ENCODE assay signal across 8 cellular contexts in the genomic region with DNA sequence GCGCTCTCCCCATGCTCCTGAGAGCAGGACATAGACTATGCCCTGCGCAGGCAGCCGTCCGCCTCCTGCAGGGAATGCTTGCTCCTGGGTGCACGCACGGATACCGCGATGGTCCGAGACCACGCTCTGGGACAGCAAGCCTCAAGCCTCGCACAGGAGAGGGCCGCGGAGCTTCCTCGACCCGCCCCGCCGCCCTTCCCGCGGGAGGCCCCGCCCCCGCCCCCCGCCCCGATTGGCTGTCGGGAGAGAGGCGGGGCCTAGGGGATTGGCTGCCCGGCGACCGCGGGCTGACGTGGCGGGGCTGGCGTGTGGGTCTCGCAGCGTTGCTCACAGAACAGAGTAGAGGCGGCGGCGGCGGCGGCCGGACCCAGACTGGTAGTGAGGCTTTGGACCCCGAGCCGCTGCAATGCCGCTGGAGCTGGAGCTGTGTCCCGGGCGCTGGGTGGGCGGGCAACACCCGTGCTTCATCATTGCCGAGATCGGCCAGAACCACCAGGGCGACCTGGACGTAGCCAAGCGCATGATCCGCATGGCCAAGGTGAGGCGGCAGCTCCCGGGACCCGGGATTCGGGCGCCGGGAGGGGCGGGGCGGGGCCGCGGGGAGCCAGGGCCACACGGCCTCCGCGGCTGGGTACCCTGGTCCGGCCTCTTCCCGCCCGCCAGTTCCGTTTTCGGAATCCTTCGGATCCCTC. TPM values are rescaled to one million over a fixed set of nuclear protein-coding genes. Genes with fewer than 3 reads are reported as not detected.
DNase-seq lines count a peak whose midpoint lies in the region; ATAC-seq and TF ChIP-seq lines count a peak whose summit lies in the region.

TSS of gene NANS (plus strand) at position 330 of the 692 bp plus-strand sequence. CDS start at position 407, 77 bp downstream.

- ATAC-seq in stimulated activated naive CD8-positive, alpha-beta T cell treated with anti-CD3 and anti-CD28 coated beads, Interleukin-15, amount 100 ng/mL, for 72 hours: peak; percentile 97

- H3K4me3 ChIP-seq in MM.1S (ENCODE audit: low read length) (peak within 1 kb of the TSS; percentile 86), fibroblast of villous mesenchyme (ENCODE audit: low read depth, low read length) (peak within 1 kb of the TSS; percentile 81), neural cell (ENCODE audit: low read length) (peak within 1 kb of the TSS; percentile 97)

- H3K79me2 ChIP-seq in MM.1S (ENCODE audit: low read length): peaks cover 42% of the 10 kb centered on the region
- H3K79me2 ChIP-seq in neural cell (replicated peaks; ENCODE audit: insufficient read depth, low read length): no peaks in the 10 kb centered on the region

- H3K27me3 Mint-ChIP-seq in stimulated activated naive CD8-positive, alpha-beta T cell treated with anti-CD3 and anti-CD28 coated beads, Interleukin-15, amount 100 ng/mL, for 72 hours: no peaks in the 10 kb centered on the region

- peak within 1 kb of the TSS; percentile 97 for H3K4me2 ChIP-seq in MM.1S (ENCODE audit: low read depth, low read length)
- H3K4me2 ChIP-seq in neural cell (ENCODE audit: low read length): peak within 1 kb of the TSS; percentile 69

- no peaks in the 10 kb centered on the region for H3K4me1 ChIP-seq in MM.1S (ENCODE audit: low read length)

- H3K4me1 Mint-ChIP-seq in stimulated activated naive CD8-positive, alpha-beta T cell treated with anti-CD3 and anti-CD28 coated beads, Interleukin-15, amount 100 ng/mL, for 72 hours: peaks cover 43% of the 10 kb centered on the region

- no peak for TF ChIP-seq EP300 in neural cell (conservative IDR thresholded peaks at IDR 0.05; ENCODE audit: poor library complexity, severe bottlenecking)

- H3F3A ChIP-seq in MM.1S (ENCODE audit: insufficient read depth, low read length) (peaks cover 12% of the 10 kb centered on the region), neural cell (ENCODE audit: insufficient read depth, low read length, poor library complexity, severe bottlenecking) (no peaks in the 10 kb centered on the region)

- TF ChIP-seq RAD21 in neural cell (conservative IDR thresholded peaks at IDR 0.05): no peak

- H3K9ac ChIP-seq in MM.1S (ENCODE audit: low read length) (peak within 1 kb of the TSS; percentile 75), neural cell (ENCODE audit: low read length) (peak within 1 kb of the TSS; percentile 69)

- no peak for TF ChIP-seq CTCF in MM.1S (IDR thresholded peaks at IDR 0.05; ENCODE audit: low read length)
- TF ChIP-seq CTCF in fibroblast of villous mesenchyme (IDR thresholded peaks at IDR 0.05; ENCODE audit: insufficient read depth, low read depth, low read length): peak; percentile 7
- peak; percentile 53 for TF ChIP-seq CTCF in neural cell (IDR thresholded peaks at IDR 0.05; ENCODE audit: poor library complexity, severe bottlenecking)

- DNase-seq in GDM1 (lab: John Stamatoyannopoulos, UW) (peak; percentile 87), HCEC 1CT (peak; percentile 96), MM.1S (peak; percentile 92), SIG-M5 treated with dmso at 0.1 percent for 504 hours (lab: John Stamatoyannopoulos, UW; ENCODE audit: unreplicated experiment) (peak; percentile 99), activated gamma-delta T cell treated with Interleukin-2 at 50 U/mL for 16 hours (peak; percentile 90), fibroblast of villous mesenchyme (ENCODE audit: low read depth) (peak; percentile 96)
- DNase-seq in stimulated activated naive CD8-positive, alpha-beta T cell treated with anti-CD3 and anti-CD28 coated beads, Interleukin-15, amount 100 ng/mL, for 72 hours: peak; percentile 91 to 93

- H3K27me3 ChIP-seq in MM.1S (replicated peaks; ENCODE audit: insufficient read depth, low read length): no peaks in the 10 kb centered on the region
- no peaks in the 10 kb centered on the region for H3K27me3 ChIP-seq in neural cell (ENCODE audit: insufficient read depth, low read depth, low read length)

- H3K9me3 ChIP-seq in MM.1S (replicated peaks; ENCODE audit: insufficient read depth, low read length) (no peaks in the 10 kb centered on the region), neural cell (ENCODE audit: low read length) (no peaks in the 10 kb centered on the region)

- peaks cover 6 to 9% of the 10 kb centered on the region in 2 donors for H3K9me3 Mint-ChIP-seq in stimulated activated naive CD8-positive, alpha-beta T cell treated with anti-CD3 and anti-CD28 coated beads, Interleukin-15, amount 100 ng/mL, for 72 hours

- H3K27ac ChIP-seq in MM.1S (ENCODE audit: low read length) (peak within 1 kb of the TSS; percentile 88), neural cell (ENCODE audit: low read length) (peak within 1 kb of the TSS; percentile 31)

- peak within 1 kb of the TSS; percentile 92 to 94 for H3K4me3 Mint-ChIP-seq in stimulated activated naive CD8-positive, alpha-beta T cell treated with anti-CD3 and anti-CD28 coated beads, Interleukin-15, amount 100 ng/mL, for 72 hours

- H3K9me2 ChIP-seq in MM.1S (replicated peaks; ENCODE audit: insufficient read depth, low read length) (no peaks in the 10 kb centered on the region), neural cell (ENCODE audit: insufficient read depth, low read length) (no peaks in the 10 kb centered on the region)

- H3K27ac Mint-ChIP-seq in stimulated activated naive CD8-positive, alpha-beta T cell treated with anti-CD3 and anti-CD28 coated beads, Interleukin-15, amount 100 ng/mL, for 72 hours: peak within 1 kb of the TSS; percentile 97 to 98

- no peaks in the 10 kb centered on the region for H4K20me1 ChIP-seq in MM.1S (ENCODE audit: insufficient read depth, low read length)
- no peaks in the 10 kb centered on the region for H4K20me1 ChIP-seq in neural cell (ENCODE audit: insufficient read depth)

- H3K36me3 ChIP-seq in MM.1S (replicated peaks; ENCODE audit: insufficient read depth, low read length) (no peaks in the 10 kb centered on the region), neural cell (ENCODE audit: insufficient read depth, low read length) (no peaks in the 10 kb centered on the region)

- H2AFZ ChIP-seq in MM.1S (ENCODE audit: low read length): peak within 1 kb of the TSS; percentile 94
- peak within 1 kb of the TSS; percentile 63 for H2AFZ ChIP-seq in neural cell (ENCODE audit: low read depth, low read length)

TF ChIP-seq in neural cell, 6 proteins besides CTCF, POLR2A, EP300 and RAD21:
- TF ChIP-seq REST (IDR thresholded peaks at IDR 0.05; ENCODE audit: borderline replicate concordance) (peak; percentile 80), TAF1 (IDR thresholded peaks at IDR 0.05; ENCODE audit: low read depth) (peak; percentile 82), MXI1 (conservative IDR thresholded peaks at IDR 0.05; ENCODE audit: poor library complexity, severe bottlenecking) (peak; percentile 85), SMC3 (conservative IDR thresholded peaks at IDR 0.05; ENCODE audit: poor library complexity) (peak; percentile 13), EZH2 (IDR thresholded peaks at IDR 0.05; ENCODE audit: borderline replicate concordance, insufficient read depth, low read length, poor library complexity, severe bottlenecking) (no peak), POLR2AphosphoS5 (IDR thresholded peaks at IDR 0.05) (peak; percentile 79)
TF ChIP-seq in neural cell: peak in this region for 5.

RNA-seq across cellular contexts. Expression of gene NANS, which starts in this region (rescaled TPM):
- 89.9 and 94.1 TPM in 2 replicates for total RNA-seq in fibroblast of villous mesenchyme
- polyA plus RNA-seq in neural cell: 13.6 and 16.9 TPM in 2 replicates
- polyA minus RNA-seq in neural cell: 11.5 and 14.1 TPM in 2 replicates

Comparison
In these comparisons a context has a peak if more than half of its experiments do, and no peak if none do; other contexts are left out.
1. Peak in every context shown above with its lines: DNase-seq, ATAC-seq, H3K4me3 ChIP-seq and H3K27ac ChIP-seq.